In genomic region chr11:103842795-103843194, GRCh38 we compare ENCODE assay signal across 15 cellular contexts.
DNase-seq lines count a peak whose midpoint lies in the region; ATAC-seq and TF ChIP-seq lines count a peak whose summit lies in the region.
"Had no signal": no experiment of that assay in that cellular context is flagged by ENCODE, and none has a peak within 500 bp of the region (broad histone marks: within the 10 kb centered on the region; RNA-seq: fewer than 3 reads in every experiment).

No MANE protein-coding gene starts in this region.

- no peak for ATAC-seq in GM19035 (IDR thresholded peaks at IDR 0.05; ENCODE audit: unreplicated experiment)

- no peaks in the 10 kb centered on the region for H3K9me3 Mint-ChIP-seq in activated CD4-positive, alpha-beta memory T cell treated with anti-CD3 and anti-CD28 coated beads for 36 hours
- H3K9me3 Mint-ChIP-seq: activated CD4-positive, alpha-beta memory T cell treated with anti-CD3 and anti-CD28 coated beads, Interleukin-2, amount 10 ng/mL, durations not matched to agents 7 days and 5 days; dendritic cell treated with granulocyte-macrophage colony-stimulating factor and Interleukin-4, amounts not matched to agents 40 ng/mL and 50 ng/mL, for 4 days had no signal

- H3K27ac Mint-ChIP-seq in activated CD4-positive, alpha-beta memory T cell treated with anti-CD3 and anti-CD28 coated beads for 36 hours = no peak overlapping the region
- H3K27ac Mint-ChIP-seq: activated CD4-positive, alpha-beta memory T cell treated with anti-CD3 and anti-CD28 coated beads, Interleukin-2, amount 10 ng/mL, durations not matched to agents 7 days and 5 days; CD14-positive monocyte; dendritic cell treated with granulocyte-macrophage colony-stimulating factor and Interleukin-4, amounts not matched to agents 40 ng/mL and 50 ng/mL, for 4 days had no signal

- DNase-seq in A172 (ENCODE audit: low spot score) = peak; percentile 9
- peak; percentile 11 for DNase-seq in COR-L47 (lab: John Stamatoyannopoulos, UW)
- DNase-seq in RPMI7951 (ENCODE audit: low read depth) = peak; percentile 29
- peak; percentile 53 for DNase-seq in fibroblast of pulmonary artery (ENCODE audit: low read depth)
- no peak for DNase-seq in RPMI8226
- no peak for DNase-seq in Ammon's horn (ENCODE audit: low spot score)
- DNase-seq in activated CD4-positive, alpha-beta memory T cell treated with anti-CD3 and anti-CD28 coated beads for 36 hours = no peak
- DNase-seq: activated CD4-positive, alpha-beta memory T cell treated with anti-CD3 and anti-CD28 coated beads, Interleukin-2, amount 10 ng/mL, durations not matched to agents 7 days and 5 days; foreskin melanocyte; NCI-H2081 treated with DMSO at 0.1 percent for 48 hours; NK-92 treated with Interleukin-12 subunit alpha and Interleukin-12 subunit beta, amount 100 ng/mL, for 24 hours had no signal

- no peak overlapping the region for H3K4me3 Mint-ChIP-seq in activated CD4-positive, alpha-beta memory T cell treated with anti-CD3 and anti-CD28 coated beads for 36 hours
- H3K4me3 Mint-ChIP-seq: activated CD4-positive, alpha-beta memory T cell treated with anti-CD3 and anti-CD28 coated beads, Interleukin-2, amount 10 ng/mL, durations not matched to agents 7 days and 5 days; CD14-positive monocyte; dendritic cell treated with granulocyte-macrophage colony-stimulating factor and Interleukin-4, amounts not matched to agents 40 ng/mL and 50 ng/mL, for 4 days; mesothelial cell of epicardium had no signal

- no peaks in the 10 kb centered on the region for H3K36me3 Mint-ChIP-seq in activated CD4-positive, alpha-beta memory T cell treated with anti-CD3 and anti-CD28 coated beads for 36 hours
- H3K36me3 Mint-ChIP-seq: CD14-positive monocyte, mesothelial cell of epicardium had no signal

- intact Hi-C loops in activated CD4-positive, alpha-beta memory T cell treated with anti-CD3 and anti-CD28 coated beads for 36 hours (cut with micrococcal nuclease) = no loop called here

- no peak overlapping the region for H3K4me3 ChIP-seq in fibroblast of pulmonary artery (replicated peaks; ENCODE audit: low read depth, low read length)

- CTCF ChIA-PET in activated CD4-positive, alpha-beta memory T cell treated with anti-CD3 and anti-CD28 coated beads for 36 hours (lab: Charles Lee) = no interaction called here

- H3K27me3 Mint-ChIP-seq in activated CD4-positive, alpha-beta memory T cell treated with anti-CD3 and anti-CD28 coated beads for 36 hours = no peaks in the 10 kb centered on the region
- H3K27me3 Mint-ChIP-seq: activated CD4-positive, alpha-beta memory T cell treated with anti-CD3 and anti-CD28 coated beads, Interleukin-2, amount 10 ng/mL, durations not matched to agents 7 days and 5 days; dendritic cell treated with granulocyte-macrophage colony-stimulating factor and Interleukin-4, amounts not matched to agents 40 ng/mL and 50 ng/mL, for 4 days had no signal

- no peaks in the 10 kb centered on the region for H3K4me1 Mint-ChIP-seq in activated CD4-positive, alpha-beta memory T cell treated with anti-CD3 and anti-CD28 coated beads for 36 hours (ENCODE audit: low read depth)
- H3K4me1 Mint-ChIP-seq: activated CD4-positive, alpha-beta memory T cell treated with anti-CD3 and anti-CD28 coated beads, Interleukin-2, amount 10 ng/mL, durations not matched to agents 7 days and 5 days; CD14-positive monocyte had no signal

- POLR2A ChIA-PET in activated CD4-positive, alpha-beta memory T cell treated with anti-CD3 and anti-CD28 coated beads for 36 hours (lab: Charles Lee) = no interaction called here

- no peak for TF ChIP-seq CTCF in fibroblast of pulmonary artery (IDR thresholded peaks at IDR 0.05; ENCODE audit: low read length, missing control alignments)

Comparison
In these comparisons a context has a peak if more than half of its experiments do, and no peak if none do; other contexts are left out.
1. DNase-seq: peak in A172 (single experiment), COR-L47 (single experiment), RPMI7951 (single experiment) and fibroblast of pulmonary artery (single experiment); none in RPMI8226 (single experiment), Ammon's horn (single experiment) and activated CD4-positive, alpha-beta memory T cell treated with anti-CD3 and anti-CD28 coated beads for 36 hours (single experiment).